Comparison of ENCODE assay signal across 8 cellular contexts in the genomic region with DNA sequence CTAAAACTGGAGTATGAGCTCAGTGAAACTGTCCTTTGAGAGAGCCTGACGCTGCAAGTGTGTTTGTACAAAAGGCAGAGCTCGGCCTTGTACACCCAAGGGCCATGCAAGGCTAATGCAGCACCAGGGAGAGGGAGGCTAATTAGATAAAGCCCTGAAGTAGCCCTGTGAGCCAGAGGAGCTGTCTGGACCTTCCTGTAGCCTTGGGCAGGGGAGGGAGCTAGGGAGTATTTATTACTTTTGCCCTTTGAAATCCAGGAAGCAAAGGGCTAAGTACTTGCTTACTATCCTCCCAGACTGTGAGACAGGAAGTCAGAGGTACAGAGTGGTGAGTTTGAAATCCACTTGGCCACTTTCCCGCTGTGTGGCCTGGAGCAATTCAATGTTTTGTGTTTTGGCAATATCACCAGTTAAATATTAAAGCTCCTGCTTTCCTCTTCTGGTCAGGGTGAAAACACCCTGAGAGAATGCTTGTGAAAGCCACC. TPM values are rescaled to one million over a fixed set of nuclear protein-coding genes. Genes with fewer than 3 reads are reported as not detected.
A peak's percentile ranks its signal among the peaks of the same experiment; 100 is the strongest.
DNase-seq lines count a peak whose midpoint lies in the region; ATAC-seq and TF ChIP-seq lines count a peak whose summit lies in the region.

No MANE protein-coding gene starts in this region.

- H3K9me3 ChIP-seq in AG04450 (ENCODE audit: control insufficient read depth, insufficient read depth, low read length) (no peaks in the 10 kb centered on the region), OCI-LY7 (ENCODE audit: low read length) (no peaks in the 10 kb centered on the region)

- BruUV-seq in OCI-LY7 (replicated peaks; lab: Mats Ljungman, UMichigan): no TSS peak

- H3K79me2 ChIP-seq in OCI-LY7 (ENCODE audit: insufficient read depth, low read depth, low read length): no peaks in the 10 kb centered on the region

- no peaks in the 10 kb centered on the region for H4K20me1 ChIP-seq in OCI-LY7 (ENCODE audit: insufficient read depth, low read length)

- H3K27me3 Mint-ChIP-seq in endothelial cell (ENCODE audit: unreplicated experiment): peaks cover 7% of the 10 kb centered on the region

- no peaks in the 10 kb centered on the region for H3K27me3 ChIP-seq in AG04450 (ENCODE audit: control insufficient read depth, insufficient read depth, low read length)

- intact Hi-C loops in OCI-LY7 (cut with micrococcal nuclease; ENCODE audit: unreplicated experiment): no loop called here

- H3K27ac Mint-ChIP-seq in endothelial cell (ENCODE audit: unreplicated experiment): no peak overlapping the region

- H3K4me3 ChIP-seq in AG04450 (ENCODE audit: low read depth, low read length): no peak overlapping the region
- no peak overlapping the region for H3K4me3 ChIP-seq in OCI-LY7 (ENCODE audit: low read depth, low read length, poor library complexity, severe bottlenecking)
- H3K4me3 ChIP-seq in cardiac fibroblast (replicated peaks in 1 of 2; ENCODE audit: low read depth in 2 of 2, low read length in 2 of 2): no peak overlapping the region

- no peak overlapping the region for H3K4me3 Mint-ChIP-seq in endothelial cell (ENCODE audit: unreplicated experiment)

- peaks cover 14% of the 10 kb centered on the region for H3K4me1 ChIP-seq in OCI-LY7 (ENCODE audit: insufficient read depth, low read length, poor library complexity, severe bottlenecking)

- no peaks in the 10 kb centered on the region for H3K36me3 ChIP-seq in OCI-LY7 (ENCODE audit: insufficient read depth, low read length)

- DNase-seq in AG04450 (ENCODE audit: low read depth, low spot score) (peak; percentile 38), OCI-LY7 (ENCODE audit: low spot score) (peak; percentile 45), cardiac fibroblast (ENCODE audit: low read depth in 2 of 2) (peak; percentile 94), left lobe of liver (ENCODE audit: low spot score) (peak; percentile 92), endothelial cell (ENCODE audit: low spot score) (no peak)

- H3K27ac ChIP-seq in AG04450 (ENCODE audit: low read depth, low read length) (peak overlapping the region; percentile 91), OCI-LY7 (ENCODE audit: low read depth, low read length, poor library complexity, severe bottlenecking) (peak overlapping the region; percentile 11), temporal lobe (ENCODE audit: low read depth, low read length) (peak overlapping the region; percentile 84)

- H3K4me2 ChIP-seq in OCI-LY7 (ENCODE audit: low read length): peak overlapping the region; percentile 8; the same call in 1 of the 2 replicates

- POLR2A ChIA-PET in AG04450 (lab: Yijun Ruan, JAX) (interaction anchor here (0.9 to 2.7 kb wide), 6 partner anchors 11 to 250 kb away, joined by 3 to 94 read pairs (median 4); a partner anchor contains a TSS), OCI-LY7 (lab: Charles Lee) (interaction anchor here (0.5 to 5.2 kb wide), 8 partner anchors 10 to 142 kb away, joined by 3 to 56 read pairs (median 4); a partner anchor contains a TSS)

- CTCF ChIA-PET in AG04450 (lab: Charles Lee) (interaction anchor here (0.6 to 1.2 kb wide), 2 partner anchors 10 to 20 kb away, joined by 4 to 6 read pairs; a partner anchor contains a TSS), OCI-LY7 (lab: Charles Lee; ENCODE audit: unreplicated experiment) (interaction anchor here (0.5 to 1.7 kb wide), 2 partner anchors 12 to 605 kb away, joined by 4 to 5 read pairs; no protein-coding TSS in a partner anchor)

- TF ChIP-seq CTCF in AG04450 (IDR thresholded peaks at IDR 0.05; ENCODE audit: low read depth, low read length) (no peak), OCI-LY7 (conservative IDR thresholded peaks at IDR 0.05; ENCODE audit: low read length) (no peak), cardiac fibroblast (IDR thresholded peaks at IDR 0.05; ENCODE audit: low read depth, low read length) (no peak), endothelial cell (IDR thresholded peaks at IDR 0.05; ENCODE audit: unreplicated experiment) (no peak)

- no peaks in the 10 kb centered on the region for H3K9me3 Mint-ChIP-seq in endothelial cell (ENCODE audit: unreplicated experiment)

- peak overlapping the region; percentile 88 for H2AFZ ChIP-seq in OCI-LY7 (ENCODE audit: low read length)

- no peaks in the 10 kb centered on the region for H3K36me3 Mint-ChIP-seq in endothelial cell (ENCODE audit: low read depth, unreplicated experiment)

- no peaks in the 10 kb centered on the region for H3K9me2 ChIP-seq in OCI-LY7 (ENCODE audit: insufficient read depth, low read length)

- H3K4me1 Mint-ChIP-seq in endothelial cell (ENCODE audit: unreplicated experiment): peaks cover 13% of the 10 kb centered on the region

- ATAC-seq in GM18519 (IDR thresholded peaks at IDR 0.05; ENCODE audit: low FRiP score, unreplicated experiment) (peak; percentile 19), HG02973 (IDR thresholded peaks at IDR 0.05; ENCODE audit: unreplicated experiment) (peak; percentile 25), left lobe of liver (peak; percentile 88)

RNA-seq across cellular contexts. Expression of a gene that starts 10.2 kb away (rescaled TPM):
- polyA plus RNA-seq in AG04450 (2011; rRNA removed): 689 and 887 TPM in 2 replicates
- polyA minus RNA-seq in AG04450 (2011; rRNA and poly(A)+ RNA removed): 651 and 1,089 TPM in 2 replicates
- 398 and 399 TPM in 2 replicates for total RNA-seq in OCI-LY7 (2014; rRNA removed; shearing (Covaris generic))
- total RNA-seq in OCI-LY7 (2022) (700 and 1,156 TPM in 2 replicates), left lobe of liver (450 TPM), temporal lobe (110 TPM), endothelial cell (ENCODE audit: unreplicated experiment) (74.0 TPM)

RNA-seq across cellular contexts. Expression of a gene that starts 27.9 kb away (rescaled TPM):
- 0.10 TPM in 1 of 2 replicates, not detected in the other for polyA plus RNA-seq in AG04450 (2011; rRNA removed)
- not detected in 2 replicates for polyA minus RNA-seq in AG04450 (2011; rRNA and poly(A)+ RNA removed)
- not detected in 2 replicates for total RNA-seq in OCI-LY7 (2014; rRNA removed; shearing (Covaris generic))
- total RNA-seq in OCI-LY7 (2022): not detected in 2 replicates
- total RNA-seq in left lobe of liver: not detected
- not detected for total RNA-seq in temporal lobe
- total RNA-seq in endothelial cell (ENCODE audit: unreplicated experiment): not detected

Comparison
In these comparisons a context has a peak if more than half of its experiments do, and no peak if none do; other contexts are left out.
1. H3K27ac ChIP-seq: peak in every context shown above with its lines; median percentile 91 in AG04450; 84 in temporal lobe; 11 in OCI-LY7.
2. ATAC-seq: peak in every context shown above with its lines; median percentile 88 in left lobe of liver; 25 in HG02973; 19 in GM18519.